16 cellular contexts compared by ENCODE assay signal in genomic region chr5:135339623-135340022, GRCh38. TPM values are rescaled to one million over a fixed set of nuclear protein-coding genes. Genes with fewer than 3 reads are reported as not detected.
DNase-seq lines count a peak whose midpoint lies in the region; ATAC-seq and TF ChIP-seq lines count a peak whose summit lies in the region.
"Had no signal": no experiment of that assay in that cellular context is flagged by ENCODE, and none has a peak within 500 bp of the region (broad histone marks: within the 10 kb centered on the region; RNA-seq: fewer than 3 reads in every experiment).

No MANE protein-coding gene starts in this region.

- peaks cover 8% of the 10 kb centered on the region for H3K36me3 Mint-ChIP-seq in activated naive CD8-positive, alpha-beta T cell treated with anti-CD3 and anti-CD28 coated beads for 36 hours
- peaks cover 28% of the 10 kb centered on the region for H3K36me3 Mint-ChIP-seq in activated naive CD8-positive, alpha-beta T cell treated with anti-CD3 and anti-CD28 coated beads, Interleukin-2, amount 50 U/mL, for 24 hours (ENCODE audit: low read depth)
- peaks cover 69% of the 10 kb centered on the region for H3K36me3 Mint-ChIP-seq in stimulated activated effector memory CD8-positive, alpha-beta T cell treated with anti-CD3 and anti-CD28 coated beads, Interleukin-12 subunit alpha, Interleukin-12 subunit beta, amount 100 ng/mL, for 72 hours
- peaks cover 42% of the 10 kb centered on the region for H3K36me3 Mint-ChIP-seq in activated CD4-positive, alpha-beta T cell treated with anti-CD3 and anti-CD28 coated beads, Interleukin-2, amount 10 ng/mL, durations not matched to agents 7 days and 5 days (ENCODE audit: low read depth)

- H4K20me1 ChIP-seq in hepatocyte (ENCODE audit: insufficient read depth, poor library complexity, severe bottlenecking) = no peaks in the 10 kb centered on the region

- H3K9me2 ChIP-seq in hepatocyte (replicated peaks; ENCODE audit: insufficient read depth) = no peaks in the 10 kb centered on the region

- POLR2A ChIA-PET in RWPE1 (lab: Yijun Ruan, JAX; ENCODE audit: low non-redundant PET) = no interaction called here
- POLR2A ChIA-PET in activated CD4-positive, alpha-beta T cell treated with anti-CD3 and anti-CD28 coated beads, Interleukin-2, amount 10 ng/mL, durations not matched to agents 7 days and 5 days (lab: Charles Lee) = no interaction called here

- peaks cover 20% of the 10 kb centered on the region for H3K4me1 ChIP-seq in hepatocyte (ENCODE audit: insufficient read depth)
- H3K4me1 ChIP-seq: BLaER1 treated with 17β-estradiol and CSF1 and Interleukin-3, amounts not matched to agents 10 nM and 100 nM had no signal

- no peak overlapping the region for H3K4me2 ChIP-seq in hepatocyte
- H3K4me2 ChIP-seq: BLaER1 treated with 17β-estradiol and CSF1 and Interleukin-3, amounts not matched to agents 10 nM and 100 nM had no signal

- TF ChIP-seq CTCF in RWPE1 (conservative IDR thresholded peaks at IDR 0.05; ENCODE audit: low read depth) (no peak), hepatocyte (IDR thresholded peaks at IDR 0.05; ENCODE audit: poor library complexity) (no peak)

- H2AFZ ChIP-seq in hepatocyte = no peak overlapping the region

- no peaks in the 10 kb centered on the region for H3K36me3 ChIP-seq in hepatocyte (replicated peaks; ENCODE audit: insufficient read depth, low read depth)

- ATAC-seq in activated naive CD8-positive, alpha-beta T cell treated with anti-CD3 and anti-CD28 coated beads, Interleukin-2, amount 50 U/mL, for 24 hours = no peak
- ATAC-seq in stimulated activated effector memory CD8-positive, alpha-beta T cell treated with anti-CD3 and anti-CD28 coated beads, Interleukin-12 subunit alpha, Interleukin-12 subunit beta, amount 100 ng/mL, for 72 hours = no peak
- ATAC-seq: CD8-positive, alpha-beta T cell; HepG2 had no signal

- 93% methylated on average over 4 of the region's 4 CpGs for WGBS in hepatocyte (ENCODE audit: low lambda C conversion rate, missing lambda C conversion rate)

- H3K27me3 Mint-ChIP-seq in activated naive CD8-positive, alpha-beta T cell treated with anti-CD3 and anti-CD28 coated beads for 36 hours = no peaks in the 10 kb centered on the region
- H3K27me3 Mint-ChIP-seq in activated naive CD8-positive, alpha-beta T cell treated with anti-CD3 and anti-CD28 coated beads, Interleukin-2, amount 50 U/mL, for 24 hours = no peaks in the 10 kb centered on the region
- H3K27me3 Mint-ChIP-seq in activated CD4-positive, alpha-beta T cell treated with anti-CD3 and anti-CD28 coated beads, Interleukin-2, amount 10 ng/mL, durations not matched to agents 7 days and 5 days = no peaks in the 10 kb centered on the region
- H3K27me3 Mint-ChIP-seq: B cell had no signal

- H3K4me3 ChIP-seq in hepatocyte = no peak overlapping the region
- H3K4me3 ChIP-seq: BLaER1 treated with 17β-estradiol and CSF1 and Interleukin-3, amounts not matched to agents 10 nM and 100 nM had no signal

- no peaks in the 10 kb centered on the region for H3K9me3 Mint-ChIP-seq in activated naive CD8-positive, alpha-beta T cell treated with anti-CD3 and anti-CD28 coated beads for 36 hours
- no peaks in the 10 kb centered on the region for H3K9me3 Mint-ChIP-seq in activated naive CD8-positive, alpha-beta T cell treated with anti-CD3 and anti-CD28 coated beads, Interleukin-2, amount 50 U/mL, for 24 hours
- no peaks in the 10 kb centered on the region for H3K9me3 Mint-ChIP-seq in stimulated activated effector memory CD8-positive, alpha-beta T cell treated with anti-CD3 and anti-CD28 coated beads, Interleukin-12 subunit alpha, Interleukin-12 subunit beta, amount 100 ng/mL, for 72 hours
- H3K9me3 Mint-ChIP-seq in activated CD4-positive, alpha-beta T cell treated with anti-CD3 and anti-CD28 coated beads, Interleukin-2, amount 10 ng/mL, durations not matched to agents 7 days and 5 days = no peaks in the 10 kb centered on the region
- H3K9me3 Mint-ChIP-seq: CD8-positive, alpha-beta T cell had no signal

- no peak for DNase-seq in activated naive CD8-positive, alpha-beta T cell treated with anti-CD3 and anti-CD28 coated beads for 36 hours
- DNase-seq in activated naive CD8-positive, alpha-beta T cell treated with anti-CD3 and anti-CD28 coated beads, Interleukin-2, amount 50 U/mL, for 24 hours = no peak
- DNase-seq in RWPE1 (ENCODE audit: low spot score) (no peak), hepatocyte (ENCODE audit: low spot score) (no peak), HCEC 1CT (no peak)
- no peak for DNase-seq in stimulated activated effector memory CD8-positive, alpha-beta T cell treated with anti-CD3 and anti-CD28 coated beads, Interleukin-12 subunit alpha, Interleukin-12 subunit beta, amount 100 ng/mL, for 72 hours (ENCODE audit: low spot score in 2 of 2)
- no peak for DNase-seq in activated CD4-positive, alpha-beta T cell treated with anti-CD3 and anti-CD28 coated beads, Interleukin-2, amount 10 ng/mL, durations not matched to agents 7 days and 5 days
- DNase-seq: Calu3; CD8-positive, alpha-beta T cell; DMS79 treated with DMSO at 0.1 percent for 48 hours; GF-D8; GOT3; H7 had no signal

- H3K9me3 ChIP-seq in hepatocyte (ENCODE audit: low read depth) = no peaks in the 10 kb centered on the region
- H3K9me3 ChIP-seq: BLaER1 treated with 17β-estradiol and CSF1 and Interleukin-3, amounts not matched to agents 10 nM and 100 nM had no signal

- H3K4me1 Mint-ChIP-seq in activated naive CD8-positive, alpha-beta T cell treated with anti-CD3 and anti-CD28 coated beads for 36 hours = peaks cover 12% of the 10 kb centered on the region
- peaks cover 13% of the 10 kb centered on the region for H3K4me1 Mint-ChIP-seq in activated naive CD8-positive, alpha-beta T cell treated with anti-CD3 and anti-CD28 coated beads, Interleukin-2, amount 50 U/mL, for 24 hours
- H3K4me1 Mint-ChIP-seq in stimulated activated effector memory CD8-positive, alpha-beta T cell treated with anti-CD3 and anti-CD28 coated beads, Interleukin-12 subunit alpha, Interleukin-12 subunit beta, amount 100 ng/mL, for 72 hours = peaks cover 5% of the 10 kb centered on the region
- H3K4me1 Mint-ChIP-seq in activated CD4-positive, alpha-beta T cell treated with anti-CD3 and anti-CD28 coated beads, Interleukin-2, amount 10 ng/mL, durations not matched to agents 7 days and 5 days = peaks cover 4% of the 10 kb centered on the region
- H3K4me1 Mint-ChIP-seq: B cell had no signal

- H3K27ac Mint-ChIP-seq in activated naive CD8-positive, alpha-beta T cell treated with anti-CD3 and anti-CD28 coated beads for 36 hours = no peak overlapping the region
- no peak overlapping the region for H3K27ac Mint-ChIP-seq in activated naive CD8-positive, alpha-beta T cell treated with anti-CD3 and anti-CD28 coated beads, Interleukin-2, amount 50 U/mL, for 24 hours
- H3K27ac Mint-ChIP-seq in stimulated activated effector memory CD8-positive, alpha-beta T cell treated with anti-CD3 and anti-CD28 coated beads, Interleukin-12 subunit alpha, Interleukin-12 subunit beta, amount 100 ng/mL, for 72 hours = peak overlapping the region; percentile 68
- H3K27ac Mint-ChIP-seq in activated CD4-positive, alpha-beta T cell treated with anti-CD3 and anti-CD28 coated beads, Interleukin-2, amount 10 ng/mL, durations not matched to agents 7 days and 5 days = no peak overlapping the region
- H3K27ac Mint-ChIP-seq: B cell; CD8-positive, alpha-beta T cell had no signal

- H3K27ac ChIP-seq in RWPE1 (peak overlapping the region; percentile 67; the same call in 1 of the 2 replicates), hepatocyte (peak overlapping the region; percentile 65)
- H3K27ac ChIP-seq: BLaER1 treated with 17β-estradiol and CSF1 and Interleukin-3, amounts not matched to agents 10 nM and 100 nM had no signal

- H3K4me3 Mint-ChIP-seq in activated naive CD8-positive, alpha-beta T cell treated with anti-CD3 and anti-CD28 coated beads for 36 hours = peak overlapping the region; percentile 25
- no peak overlapping the region for H3K4me3 Mint-ChIP-seq in activated naive CD8-positive, alpha-beta T cell treated with anti-CD3 and anti-CD28 coated beads, Interleukin-2, amount 50 U/mL, for 24 hours
- H3K4me3 Mint-ChIP-seq in stimulated activated effector memory CD8-positive, alpha-beta T cell treated with anti-CD3 and anti-CD28 coated beads, Interleukin-12 subunit alpha, Interleukin-12 subunit beta, amount 100 ng/mL, for 72 hours = no peak overlapping the region
- H3K4me3 Mint-ChIP-seq in activated CD4-positive, alpha-beta T cell treated with anti-CD3 and anti-CD28 coated beads, Interleukin-2, amount 10 ng/mL, durations not matched to agents 7 days and 5 days = no peak overlapping the region
- H3K4me3 Mint-ChIP-seq: B cell; CD8-positive, alpha-beta T cell had no signal

- CTCF ChIA-PET in RWPE1 (lab: Yijun Ruan, JAX) = interaction anchor here (0.6 kb wide), 3 partner anchors 94 to 491 kb away, joined by 3 to 5 read pairs (median 4); no protein-coding TSS in a partner anchor
- CTCF ChIA-PET in activated CD4-positive, alpha-beta T cell treated with anti-CD3 and anti-CD28 coated beads, Interleukin-2, amount 10 ng/mL, durations not matched to agents 7 days and 5 days (lab: Charles Lee) = no interaction called here

- H3K79me2 ChIP-seq in hepatocyte = no peaks in the 10 kb centered on the region

- H3K27me3 ChIP-seq in hepatocyte = no peaks in the 10 kb centered on the region
- H3K27me3 ChIP-seq: BLaER1 treated with 17β-estradiol and CSF1 and Interleukin-3, amounts not matched to agents 10 nM and 100 nM had no signal

RNA-seq across cellular contexts. Expression of gene MACROH2A1, which starts 59.4 kb away (rescaled TPM):
- 100 to 1,000 TPM; 201 to 208 TPM for total RNA-seq in activated naive CD8-positive, alpha-beta T cell treated with anti-CD3 and anti-CD28 coated beads for 36 hours
- 304 and 311 TPM in 2 replicates for total RNA-seq in hepatocyte
- 180 and 198 TPM in 2 replicates for polyA plus RNA-seq in hepatocyte
- 100 to 1,000 TPM; 287 to 297 TPM for total RNA-seq in activated CD4-positive, alpha-beta T cell treated with anti-CD3 and anti-CD28 coated beads, Interleukin-2, amount 10 ng/mL, durations not matched to agents 7 days and 5 days
